1 cellular context compared by ENCODE assay signal in the genomic region with DNA sequence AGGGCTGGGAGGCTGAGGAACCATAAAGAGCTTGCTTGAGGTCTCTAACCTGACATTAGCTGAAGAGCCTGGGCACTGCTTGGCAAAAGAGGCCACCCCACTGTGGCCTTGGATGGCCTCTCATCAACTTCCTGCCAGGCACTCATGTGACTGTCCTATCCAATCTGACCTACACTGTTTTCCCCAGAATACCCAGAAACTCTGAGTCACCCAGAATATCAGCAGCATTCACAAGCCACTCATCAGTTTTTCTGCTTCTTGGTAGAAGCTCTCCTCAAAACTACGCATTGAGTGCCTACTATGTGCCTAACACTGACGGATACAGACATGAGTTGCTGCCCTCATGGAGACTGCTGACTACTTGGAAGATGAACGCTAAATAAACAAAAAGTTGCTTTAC.
TF ChIP-seq lines count a peak whose summit lies in the region.

No MANE protein-coding gene starts in this region.

TF ChIP-seq in GM23338, 12 proteins besides CTCF, POLR2A, EP300 and RAD21 (continued from another document):
- TF ChIP-seq, protein P1, sequence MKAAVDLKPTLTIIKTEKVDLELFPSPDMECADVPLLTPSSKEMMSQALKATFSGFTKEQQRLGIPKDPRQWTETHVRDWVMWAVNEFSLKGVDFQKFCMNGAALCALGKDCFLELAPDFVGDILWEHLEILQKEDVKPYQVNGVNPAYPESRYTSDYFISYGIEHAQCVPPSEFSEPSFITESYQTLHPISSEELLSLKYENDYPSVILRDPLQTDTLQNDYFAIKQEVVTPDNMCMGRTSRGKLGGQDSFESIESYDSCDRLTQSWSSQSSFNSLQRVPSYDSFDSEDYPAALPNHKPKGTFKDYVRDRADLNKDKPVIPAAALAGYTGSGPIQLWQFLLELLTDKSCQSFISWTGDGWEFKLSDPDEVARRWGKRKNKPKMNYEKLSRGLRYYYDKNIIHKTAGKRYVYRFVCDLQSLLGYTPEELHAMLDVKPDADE (IDR thresholded peaks at IDR 0.05) = no peak
- no peak for TF ChIP-seq NANOG (IDR thresholded peaks at IDR 0.05; ENCODE audit: borderline replicate concordance)
- TF ChIP-seq, protein P2, sequence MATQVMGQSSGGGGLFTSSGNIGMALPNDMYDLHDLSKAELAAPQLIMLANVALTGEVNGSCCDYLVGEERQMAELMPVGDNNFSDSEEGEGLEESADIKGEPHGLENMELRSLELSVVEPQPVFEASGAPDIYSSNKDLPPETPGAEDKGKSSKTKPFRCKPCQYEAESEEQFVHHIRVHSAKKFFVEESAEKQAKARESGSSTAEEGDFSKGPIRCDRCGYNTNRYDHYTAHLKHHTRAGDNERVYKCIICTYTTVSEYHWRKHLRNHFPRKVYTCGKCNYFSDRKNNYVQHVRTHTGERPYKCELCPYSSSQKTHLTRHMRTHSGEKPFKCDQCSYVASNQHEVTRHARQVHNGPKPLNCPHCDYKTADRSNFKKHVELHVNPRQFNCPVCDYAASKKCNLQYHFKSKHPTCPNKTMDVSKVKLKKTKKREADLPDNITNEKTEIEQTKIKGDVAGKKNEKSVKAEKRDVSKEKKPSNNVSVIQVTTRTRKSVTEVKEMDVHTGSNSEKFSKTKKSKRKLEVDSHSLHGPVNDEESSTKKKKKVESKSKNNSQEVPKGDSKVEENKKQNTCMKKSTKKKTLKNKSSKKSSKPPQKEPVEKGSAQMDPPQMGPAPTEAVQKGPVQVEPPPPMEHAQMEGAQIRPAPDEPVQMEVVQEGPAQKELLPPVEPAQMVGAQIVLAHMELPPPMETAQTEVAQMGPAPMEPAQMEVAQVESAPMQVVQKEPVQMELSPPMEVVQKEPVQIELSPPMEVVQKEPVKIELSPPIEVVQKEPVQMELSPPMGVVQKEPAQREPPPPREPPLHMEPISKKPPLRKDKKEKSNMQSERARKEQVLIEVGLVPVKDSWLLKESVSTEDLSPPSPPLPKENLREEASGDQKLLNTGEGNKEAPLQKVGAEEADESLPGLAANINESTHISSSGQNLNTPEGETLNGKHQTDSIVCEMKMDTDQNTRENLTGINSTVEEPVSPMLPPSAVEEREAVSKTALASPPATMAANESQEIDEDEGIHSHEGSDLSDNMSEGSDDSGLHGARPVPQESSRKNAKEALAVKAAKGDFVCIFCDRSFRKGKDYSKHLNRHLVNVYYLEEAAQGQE (IDR thresholded peaks at IDR 0.05; ENCODE audit: unreplicated experiment) = no peak
- TF ChIP-seq EZH2phosphoT487 (IDR thresholded peaks at IDR 0.05; ENCODE audit: unreplicated experiment) = no peak
- no peak for TF ChIP-seq EZH2 (IDR thresholded peaks at IDR 0.05; ENCODE audit: low read depth, unreplicated experiment)
- no peak for TF ChIP-seq ZNF331 (CRISPR knock-in tag; IDR thresholded peaks at IDR 0.05; ENCODE audit: low read depth)
- no peak for TF ChIP-seq POLR2AphosphoS5 (IDR thresholded peaks at IDR 0.05; ENCODE audit: low read depth)
